11 cellular contexts compared by ENCODE assay signal in genomic region chr1:213983589-213984386, GRCh38. TPM values are rescaled to one million over a fixed set of nuclear protein-coding genes. Genes with fewer than 3 reads are reported as not detected.
A peak's percentile ranks its signal among the peaks of the same experiment; 100 is the strongest.
DNase-seq lines count a peak whose midpoint lies in the region; ATAC-seq and TF ChIP-seq lines count a peak whose summit lies in the region.
"Had no signal": no experiment of that assay in that cellular context is flagged by ENCODE, and none has a peak within 500 bp of the region (broad histone marks: within the 10 kb centered on the region; RNA-seq: fewer than 3 reads in every experiment).

No MANE protein-coding gene starts in this region.

- DNase-seq in GM23338 (ENCODE audit: low spot score), result peak; percentile 63
- peak; percentile 35 for DNase-seq in NCI-H2227 (lab: John Stamatoyannopoulos, UW; ENCODE audit: unreplicated experiment)
- no peak for DNase-seq in endothelial cell (ENCODE audit: low spot score)
- DNase-seq in psoas muscle, result no peak
- DNase-seq in CD14-positive monocyte (ENCODE audit: low spot score), result no peak
- no peak for DNase-seq in SW 1271 (lab: John Stamatoyannopoulos, UW)
- DNase-seq in RKO (ENCODE audit: low spot score), result no peak
- DNase-seq: KBM-7 had no signal

- peaks cover 29% of the 10 kb centered on the region for H3F3A ChIP-seq in GM23338 (replicated peaks; ENCODE audit: low read depth)

- H3K36me3 Mint-ChIP-seq in GM23338 (ENCODE audit: low read depth), result no peaks in the 10 kb centered on the region
- H3K36me3 Mint-ChIP-seq in endothelial cell (ENCODE audit: low read depth, unreplicated experiment), result peaks cover 5% of the 10 kb centered on the region
- peaks cover 4 to 16% of the 10 kb centered on the region in 2 donors for H3K36me3 Mint-ChIP-seq in CD14-positive monocyte

- H3K27me3 ChIP-seq in GM23338 (ENCODE audit: insufficient read depth) (peaks cover 87% of the 10 kb centered on the region), psoas muscle (ENCODE audit: insufficient read depth in 3 of 3, low read length in 2 of 3) (peaks cover 0 to 62% (median 7%) of the 10 kb centered on the region in 3 donors)

- H3K79me2 ChIP-seq in GM23338 (replicated peaks; ENCODE audit: insufficient read depth), result no peaks in the 10 kb centered on the region

- TF ChIP-seq CTCF in GM23338 (conservative IDR thresholded peaks at IDR 0.05; ENCODE audit: low read depth in 2 of 2) (no peak), endothelial cell (IDR thresholded peaks at IDR 0.05; ENCODE audit: unreplicated experiment) (no peak), psoas muscle (IDR thresholded peaks at IDR 0.05) (no peak), CD14-positive monocyte (IDR thresholded peaks at IDR 0.05) (no peak)

- peak; percentile 0; the same call in 1 of the 3 replicates for ATAC-seq in GM23338
- no peak for ATAC-seq in psoas muscle
- ATAC-seq in GM21367 (IDR thresholded peaks at IDR 0.05; ENCODE audit: unreplicated experiment), result no peak
- ATAC-seq: activated T-helper 17 cell treated with anti-CD3 and anti-CD28 coated beads, Interleukin-2, amount 50 U/mL, for 72 hours had no signal

- H4K20me1 ChIP-seq in GM23338 (replicated peaks; ENCODE audit: insufficient read depth), result peaks cover 15% of the 10 kb centered on the region; the same call in 1 of the 2 replicates

- peaks cover 65% of the 10 kb centered on the region for H3K4me1 ChIP-seq in GM23338 (ENCODE audit: insufficient read depth)
- peaks cover 12% of the 10 kb centered on the region for H3K4me1 ChIP-seq in psoas muscle

- H3K4me3 Mint-ChIP-seq in GM23338 (peak overlapping the region; percentile 86), endothelial cell (ENCODE audit: unreplicated experiment) (peak overlapping the region; percentile 81), CD14-positive monocyte (peak overlapping the region in 1 of 2 donors; percentile 77)
- H3K4me3 Mint-ChIP-seq: activated T-helper 17 cell treated with anti-CD3 and anti-CD28 coated beads, Interleukin-2, amount 50 U/mL, for 72 hours had no signal

- H3K36me3 ChIP-seq in GM23338 (ENCODE audit: insufficient read depth) (no peaks in the 10 kb centered on the region), psoas muscle (ENCODE audit: insufficient read depth in 1 of 2, low read depth in 1 of 2) (no peaks in the 10 kb centered on the region)

- H3K27ac Mint-ChIP-seq in GM23338, result no peak overlapping the region
- no peak overlapping the region for H3K27ac Mint-ChIP-seq in endothelial cell (ENCODE audit: unreplicated experiment)
- H3K27ac Mint-ChIP-seq in CD14-positive monocyte, result no peak overlapping the region
- H3K27ac Mint-ChIP-seq: activated T-helper 17 cell treated with anti-CD3 and anti-CD28 coated beads, Interleukin-2, amount 50 U/mL, for 72 hours had no signal

- H3K27ac ChIP-seq in GM23338 (ENCODE audit: low read depth) (no peak overlapping the region), psoas muscle (no peak overlapping the region)

- intact Hi-C loops in psoas muscle (cut with DNase I), result loop anchor here (5.0 to 10.0 kb wide), 5 partner anchors 51 to 1629 kb away; no protein-coding TSS in a partner anchor
- intact Hi-C loops in CD14-positive monocyte (cut with micrococcal nuclease), result no loop called here

- 24 to 38% (median 31%) methylated on average over 31 of the region's 31 CpGs for WGBS in psoas muscle, 3 donors

- peak overlapping the region; percentile 100 for H3K4me2 ChIP-seq in GM23338

- peaks cover 93% of the 10 kb centered on the region for H3K27me3 Mint-ChIP-seq in GM23338 (ENCODE audit: insufficient read depth, low read depth, poor library complexity)
- H3K27me3 Mint-ChIP-seq in endothelial cell (ENCODE audit: unreplicated experiment), result peaks cover 32% of the 10 kb centered on the region
- peaks cover 96 to 98% (median 97%) of the 10 kb centered on the region in 3 donors for H3K27me3 Mint-ChIP-seq in CD14-positive monocyte (ENCODE audit: low read depth in 3 of 3)

- no peaks in the 10 kb centered on the region for H3K9me3 ChIP-seq in psoas muscle

- no peaks in the 10 kb centered on the region for H3K9me3 Mint-ChIP-seq in GM23338
- no peaks in the 10 kb centered on the region for H3K9me3 Mint-ChIP-seq in endothelial cell (ENCODE audit: unreplicated experiment)
- peaks cover 8 to 53% (median 45%) of the 10 kb centered on the region in 7 donors for H3K9me3 Mint-ChIP-seq in CD14-positive monocyte

- H2AFZ ChIP-seq in GM23338, result peak overlapping the region; percentile 94

- peak overlapping the region; percentile 80 for H3K4me3 ChIP-seq in GM23338
- H3K4me3 ChIP-seq in psoas muscle, result peak overlapping the region; percentile 66

- H3K4me1 Mint-ChIP-seq in GM23338, result peaks cover 65% of the 10 kb centered on the region
- peaks cover 67% of the 10 kb centered on the region for H3K4me1 Mint-ChIP-seq in endothelial cell (ENCODE audit: unreplicated experiment)
- peaks cover 25% of the 10 kb centered on the region for H3K4me1 Mint-ChIP-seq in CD14-positive monocyte

- H3K9me2 ChIP-seq in GM23338 (ENCODE audit: insufficient read depth), result no peaks in the 10 kb centered on the region

TF ChIP-seq in GM23338, 12 proteins besides CTCF, POLR2A, EP300 and RAD21:
- peak; percentile 80 for TF ChIP-seq EZH2 (IDR thresholded peaks at IDR 0.05; ENCODE audit: low read depth, unreplicated experiment)
- TF ChIP-seq ZNF462 (CRISPR knock-in tag; IDR thresholded peaks at IDR 0.05), result no peak

RNA-seq across cellular contexts. Expression of gene PROX1, which starts 4.0 kb away (rescaled TPM):
- 0.39 and 0.49 TPM in 2 replicates for total RNA-seq in GM23338 (2014; rRNA removed; shearing (Covaris generic))
- 0.66 and 0.92 TPM in 2 replicates for polyA plus RNA-seq in GM23338 (2016; fragmentation: Nextera tagmentation; extraction: Ambion mirVana)
- total RNA-seq in endothelial cell (ENCODE audit: unreplicated experiment), result 7.2 TPM
- 10 to 100 TPM in 3 of 4 donors, 1 to 10 TPM in 1; 8.3 to 20.6 (median 18.3) TPM for total RNA-seq in psoas muscle
- 1 to 10 TPM in 1 of 3 donors, under 1 TPM in 2; 0.40 to 1.7 (median 0.93) TPM for polyA plus RNA-seq in psoas muscle
- not detected for polyA plus RNA-seq in CD14-positive monocyte
- total RNA-seq: OCI-LY7 had no signal

Comparison
In these comparisons a context has a peak if more than half of its experiments do, and no peak if none do; other contexts are left out.
1. DNase-seq: peak in GM23338 (single experiment) and NCI-H2227 (single experiment); none in endothelial cell (single experiment), psoas muscle (0 of 2), CD14-positive monocyte (single experiment), SW 1271 (0 of 2) and RKO (single experiment).
2. intact Hi-C loops: an anchor here in psoas muscle (5.0 to 10.0 kb wide); none called in CD14-positive monocyte.